In genomic region chr10:6351540-6351939, GRCh38 we compare ENCODE assay signal across 19 cellular contexts.
DNase-seq lines count a peak whose midpoint lies in the region; FAIRE-seq and TF ChIP-seq lines count a peak whose summit lies in the region.
"Had no signal": no experiment of that assay in that cellular context is flagged by ENCODE, and none has a peak within 500 bp of the region (broad histone marks: within the 10 kb centered on the region; RNA-seq: fewer than 3 reads in every experiment).

No MANE protein-coding gene starts in this region.

- FAIRE-seq in GM12891 (lab: Jason Lieb, UNC), result peak; percentile 26

- peaks cover 3 to 16% (median 7%) of the 10 kb centered on the region in 7 donors for H3K9me3 Mint-ChIP-seq in CD14-positive monocyte

- peaks cover 0 to 5% (median 1%) of the 10 kb centered on the region in 3 donors for H3K27me3 Mint-ChIP-seq in CD14-positive monocyte (ENCODE audit: low read depth in 3 of 3)
- H3K27me3 Mint-ChIP-seq: activated CD4-positive, alpha-beta T cell treated with anti-CD3 and anti-CD28 coated beads, Interleukin-2, amount 10 ng/mL, durations not matched to agents 24 days and 14 days; activated CD8-positive, alpha-beta memory T cell treated with anti-CD3 and anti-CD28 coated beads, Interleukin-2, amount 10 ng/mL, durations not matched to agents 7 days and 5 days; activated naive CD8-positive, alpha-beta T cell treated with anti-CD3 and anti-CD28 coated beads, Interleukin-2, amount 50 U/mL, for 24 hours had no signal

- intact Hi-C loops in CD14-positive monocyte (cut with micrococcal nuclease), result no loop called here

- peaks cover 38% of the 10 kb centered on the region for H3K4me1 Mint-ChIP-seq in CD14-positive monocyte

- DNase-seq in CD14-positive monocyte (ENCODE audit: low spot score) (no peak), GM12891 (ENCODE audit: insufficient read length, low spot score) (no peak), RPMI7951 (ENCODE audit: low read depth) (peak; percentile 67), islet precursor cell (peak; percentile 51), DMS53 (lab: John Stamatoyannopoulos, UW) (no peak), NCI-H226 (no peak), GM19238 (ENCODE audit: insufficient read length, low spot score) (no peak)
- DNase-seq in activated effector memory CD4-positive, alpha-beta T cell treated with Interleukin-2 at 50 U/mL for 16 hours, result no peak
- DNase-seq: activated CD8-positive, alpha-beta memory T cell treated with anti-CD3 and anti-CD28 coated beads, Interleukin-2, amount 10 ng/mL, durations not matched to agents 7 days and 5 days; activated naive CD8-positive, alpha-beta T cell treated with anti-CD3 and anti-CD28 coated beads, Interleukin-2, amount 50 U/mL, for 24 hours; effector CD8-positive, alpha-beta T cell; gastrocnemius medialis; hippocampal formation; NCI-H1092 treated with DMSO at 0.1 percent for 48 hours; NCI-H2081; NCI-H446 treated with DMSO at 0.1 percent for 48 hours; testis had no signal

- peak overlapping the region in 4 of 7 donors; percentile 2 to 76 (median 29) for H3K27ac Mint-ChIP-seq in CD14-positive monocyte
- H3K27ac Mint-ChIP-seq: activated CD4-positive, alpha-beta T cell treated with anti-CD3 and anti-CD28 coated beads, Interleukin-2, amount 10 ng/mL, durations not matched to agents 24 days and 14 days; activated CD8-positive, alpha-beta memory T cell treated with anti-CD3 and anti-CD28 coated beads, Interleukin-2, amount 10 ng/mL, durations not matched to agents 7 days and 5 days; neural progenitor cell had no signal

- TF ChIP-seq POLR2A in GM12891 (IDR thresholded peaks at IDR 0.05; ENCODE audit: low read depth, low read length), result no peak

- TF ChIP-seq CTCF in CD14-positive monocyte (IDR thresholded peaks at IDR 0.05), result no peak

- H3K36me3 Mint-ChIP-seq in CD14-positive monocyte, result peaks cover 4 to 7% of the 10 kb centered on the region in 2 donors
- H3K36me3 Mint-ChIP-seq: neural progenitor cell had no signal

- no peak overlapping the region for H3K4me3 Mint-ChIP-seq in CD14-positive monocyte
- H3K4me3 Mint-ChIP-seq: activated CD4-positive, alpha-beta T cell treated with anti-CD3 and anti-CD28 coated beads, Interleukin-2, amount 10 ng/mL, durations not matched to agents 24 days and 14 days; activated CD8-positive, alpha-beta memory T cell treated with anti-CD3 and anti-CD28 coated beads, Interleukin-2, amount 10 ng/mL, durations not matched to agents 7 days and 5 days; activated naive CD8-positive, alpha-beta T cell treated with anti-CD3 and anti-CD28 coated beads, Interleukin-2, amount 50 U/mL, for 24 hours; neural progenitor cell had no signal

TF ChIP-seq in GM12891, 5 proteins besides CTCF, POLR2A, EP300 and RAD21:
- TF ChIP-seq POU2F2 (IDR thresholded peaks at IDR 0.05; ENCODE audit: low read depth, low read length), result no peak
- no peak for TF ChIP-seq SPI1 (IDR thresholded peaks at IDR 0.05; ENCODE audit: low read depth, low read length)
- TF ChIP-seq PAX5 (IDR thresholded peaks at IDR 0.05; ENCODE audit: insufficient read depth, low read length, severe bottlenecking), result no peak
- TF ChIP-seq TAF1 (IDR thresholded peaks at IDR 0.05; ENCODE audit: low read depth, low read length), result no peak
- TF ChIP-seq POLR2AphosphoS5 (IDR thresholded peaks at IDR 0.05; ENCODE audit: low read depth, low read length), result no peak

Comparison
In these comparisons a context has a peak if more than half of its experiments do, and no peak if none do; other contexts are left out.
1. DNase-seq: peak in RPMI7951 (single experiment) and islet precursor cell (single experiment); none in CD14-positive monocyte (single experiment), GM12891 (single experiment), activated effector memory CD4-positive, alpha-beta T cell treated with Interleukin-2 at 50 U/mL for 16 hours (single experiment), DMS53 (single experiment), NCI-H226 (single experiment) and GM19238 (single experiment).